In the genomic region with DNA sequence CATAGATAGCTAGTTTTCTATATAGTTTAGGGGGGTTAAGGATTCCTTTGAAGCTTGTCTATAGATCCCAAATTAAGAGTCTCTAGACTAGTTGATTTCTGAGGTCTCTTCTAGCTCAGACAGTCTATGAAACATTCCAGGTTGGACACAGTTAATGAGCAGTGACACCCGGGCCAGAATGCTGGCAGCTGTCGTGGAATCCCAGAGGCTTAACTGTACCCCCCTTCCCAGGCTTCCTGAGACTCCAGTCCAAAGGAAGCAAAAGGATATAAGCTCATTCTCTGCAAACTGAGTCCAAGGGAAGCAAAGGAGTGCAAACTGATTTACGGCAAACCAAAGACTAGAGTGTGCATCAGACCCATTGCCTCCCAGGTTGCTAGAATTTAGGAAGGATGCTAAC, we compare ENCODE assay signal across 25 cellular contexts.
"Had no signal": no experiment of that assay in that cellular context is flagged by ENCODE, and none has a peak within 500 bp of the region (broad histone marks: within the 10 kb centered on the region; RNA-seq: fewer than 3 reads in every experiment).

No MANE protein-coding gene starts in this region.

- H3K27me3 ChIP-seq: ascending aorta, SJSA1 had no signal

- H3K27me3 Mint-ChIP-seq: activated CD4-positive, alpha-beta T cell treated with anti-CD3 and anti-CD28 coated beads for 36 hours; activated CD4-positive, alpha-beta T cell treated with anti-CD3 and anti-CD28 coated beads, Interleukin-2, amount 10 ng/mL, durations not matched to agents 7 days and 5 days; activated naive CD4-positive, alpha-beta T cell treated with anti-CD3 and anti-CD28 coated beads, Interleukin-2, amount 50 U/mL, for 24 hours; activated naive CD8-positive, alpha-beta T cell treated with anti-CD3 and anti-CD28 coated beads, Interleukin-2, amount 10 ng/mL, durations not matched to agents 7 days and 5 days had no signal

- ATAC-seq: activated CD4-positive, alpha-beta T cell treated with anti-CD3 and anti-CD28 coated beads for 36 hours; activated CD4-positive, CD25-positive, alpha-beta regulatory T cell treated with anti-CD3 and anti-CD28 coated beads, Interleukin-2, amount 50 U/mL, for 24 hours; activated CD8-positive, alpha-beta T cell treated with anti-CD3 and anti-CD28 coated beads, Interleukin-2, amount 10 ng/mL, durations not matched to agents 7 days and 5 days; WTC11 had no signal

- H3K9me3 Mint-ChIP-seq: activated CD4-positive, alpha-beta T cell treated with anti-CD3 and anti-CD28 coated beads, Interleukin-2, amount 10 ng/mL, durations not matched to agents 7 days and 5 days; activated naive CD4-positive, alpha-beta T cell treated with anti-CD3 and anti-CD28 coated beads, Interleukin-2, amount 50 U/mL, for 24 hours; activated naive CD8-positive, alpha-beta T cell treated with anti-CD3 and anti-CD28 coated beads, Interleukin-2, amount 10 ng/mL, durations not matched to agents 7 days and 5 days; activated T-helper 2 cell treated with anti-CD3 and anti-CD28 coated beads, Interferon-gamma antibody, Interleukin-2, Interleukin-4, amounts not matched to agents 10 μg/mL and 5 μg/mL and 100 μg/mL, durations not matched to agents 14 hours and 24 hours and 36 hours; T-helper 2 cell treated with Interferon-gamma antibody and Interleukin-4, amounts not matched to agents 5 μg/mL and 100 μg/mL, for 36 hours had no signal

- H3K27ac Mint-ChIP-seq: activated CD4-positive, alpha-beta T cell treated with anti-CD3 and anti-CD28 coated beads for 36 hours; activated CD4-positive, alpha-beta T cell treated with anti-CD3 and anti-CD28 coated beads, Interleukin-2, amount 10 ng/mL, durations not matched to agents 7 days and 5 days; activated CD8-positive, alpha-beta T cell treated with anti-CD3 and anti-CD28 coated beads, Interleukin-2, amount 10 ng/mL, durations not matched to agents 7 days and 5 days; activated naive CD4-positive, alpha-beta T cell treated with anti-CD3 and anti-CD28 coated beads, Interleukin-2, amount 50 U/mL, for 24 hours; activated naive CD8-positive, alpha-beta T cell treated with anti-CD3 and anti-CD28 coated beads, Interleukin-2, amount 10 ng/mL, durations not matched to agents 7 days and 5 days; activated T-cell treated with anti-CD3 and anti-CD28 coated beads, Interleukin-2, amount 50 U/mL, for 24 hours; activated T-helper 2 cell treated with anti-CD3 and anti-CD28 coated beads, Interferon-gamma antibody, Interleukin-2, Interleukin-4, amounts not matched to agents 10 μg/mL and 5 μg/mL and 100 μg/mL, durations not matched to agents 14 hours and 24 hours and 36 hours; T-helper 1 cell treated with Interleukin-12 subunit alpha and Interleukin-12 subunit beta and Interleukin-4 antibody, amounts not matched to agents 30 μg/mL and 1 μg/mL, for 36 hours; T-helper 2 cell treated with Interferon-gamma antibody and Interleukin-4, amounts not matched to agents 5 μg/mL and 100 μg/mL, for 36 hours; WTC11 had no signal

- H3K4me1 Mint-ChIP-seq: activated CD4-positive, alpha-beta T cell treated with anti-CD3 and anti-CD28 coated beads for 36 hours; activated CD4-positive, alpha-beta T cell treated with anti-CD3 and anti-CD28 coated beads, Interleukin-2, amount 10 ng/mL, durations not matched to agents 7 days and 5 days; activated naive CD4-positive, alpha-beta T cell treated with anti-CD3 and anti-CD28 coated beads, Interleukin-2, amount 50 U/mL, for 24 hours; activated naive CD8-positive, alpha-beta T cell treated with anti-CD3 and anti-CD28 coated beads, Interleukin-2, amount 10 ng/mL, durations not matched to agents 7 days and 5 days; WTC11 had no signal

- H3K36me3 Mint-ChIP-seq: activated naive CD4-positive, alpha-beta T cell treated with anti-CD3 and anti-CD28 coated beads, Interleukin-2, amount 50 U/mL, for 24 hours; activated naive CD8-positive, alpha-beta T cell treated with anti-CD3 and anti-CD28 coated beads, Interleukin-2, amount 10 ng/mL, durations not matched to agents 7 days and 5 days; WTC11 had no signal

- H3K4me3 Mint-ChIP-seq: activated CD4-positive, alpha-beta T cell treated with anti-CD3 and anti-CD28 coated beads for 36 hours; activated CD4-positive, alpha-beta T cell treated with anti-CD3 and anti-CD28 coated beads, Interleukin-2, amount 10 ng/mL, durations not matched to agents 7 days and 5 days; activated CD8-positive, alpha-beta T cell treated with anti-CD3 and anti-CD28 coated beads, Interleukin-2, amount 10 ng/mL, durations not matched to agents 7 days and 5 days; activated naive CD4-positive, alpha-beta T cell treated with anti-CD3 and anti-CD28 coated beads, Interleukin-2, amount 50 U/mL, for 24 hours; activated naive CD8-positive, alpha-beta T cell treated with anti-CD3 and anti-CD28 coated beads, Interleukin-2, amount 10 ng/mL, durations not matched to agents 7 days and 5 days; activated T-cell treated with anti-CD3 and anti-CD28 coated beads, Interleukin-2, amount 50 U/mL, for 24 hours; T-helper 1 cell treated with Interleukin-12 subunit alpha and Interleukin-12 subunit beta and Interleukin-4 antibody, amounts not matched to agents 30 μg/mL and 1 μg/mL, for 36 hours; T-helper 2 cell treated with Interferon-gamma antibody and Interleukin-4, amounts not matched to agents 5 μg/mL and 100 μg/mL, for 36 hours; WTC11 had no signal

- H3K36me3 ChIP-seq: ascending aorta, breast epithelium, SJSA1 had no signal

- DNase-seq: activated CD4-positive, alpha-beta T cell treated with anti-CD3 and anti-CD28 coated beads for 36 hours; activated CD4-positive, alpha-beta T cell treated with anti-CD3 and anti-CD28 coated beads, Interleukin-2, amount 10 ng/mL, durations not matched to agents 7 days and 5 days; activated CD4-positive, alpha-beta T cell treated with anti-CD3 and anti-CD28 coated beads, Interleukin-2, amount 50 U/mL, for 48 hours; activated CD8-positive, alpha-beta T cell treated with anti-CD3 and anti-CD28 coated beads, Interleukin-2, amount 10 ng/mL, durations not matched to agents 7 days and 5 days; activated gamma-delta T cell; activated naive CD4-positive, alpha-beta T cell treated with Interleukin-2 at 50 U/mL for 16 hours; activated naive CD8-positive, alpha-beta T cell treated with anti-CD3 and anti-CD28 coated beads, Interleukin-2, amount 10 ng/mL, durations not matched to agents 7 days and 5 days; activated T-cell treated with anti-CD3 and anti-CD28 coated beads, Interleukin-2, amount 50 U/mL, for 24 hours; Karpas-422; KBM-7; NCI-H1417 treated with DMSO at 0.1 percent for 48 hours; NCI-H345; NK-92 treated with Interleukin-12 subunit alpha and Interleukin-12 subunit beta, amount 100 ng/mL, for 24 hours; PC-9; SK-N-SH had no signal

- H3K4me3 ChIP-seq: ascending aorta, breast epithelium, PC-9, SJSA1 had no signal

- H3K9me3 ChIP-seq: ascending aorta, SJSA1, SK-N-SH had no signal

- H3K27ac ChIP-seq: ascending aorta, breast epithelium, PC-9, RWPE1, SJSA1 had no signal
